Comparison of ENCODE assay signal across 1 cellular context in genomic region chr4:152575533-152575932, GRCh38.
TF ChIP-seq lines count a peak whose summit lies in the region.

No MANE protein-coding gene starts in this region.

TF ChIP-seq in HepG2, 621 proteins besides CTCF, POLR2A, EP300 and RAD21 (continued from another document):
- TF ChIP-seq NR2F1 (CRISPR knock-in tag; IDR thresholded peaks at IDR 0.05), result 0 out of 4 replicates have a peak, but pooled peaks of 1 of the 2 experiments have one; percentile 19
- peak; percentile 61; the same call in 1 of the 2 replicates for TF ChIP-seq NR2F2 (IDR thresholded peaks at IDR 0.05; ENCODE audit: borderline replicate concordance, low read depth)
- TF ChIP-seq CERS6 (CRISPR knock-in tag; IDR thresholded peaks at IDR 0.05), result no peak
TF ChIP-seq in HepG2: peak in this region for 13.
